11 cellular contexts compared by ENCODE assay signal in the genomic region with DNA sequence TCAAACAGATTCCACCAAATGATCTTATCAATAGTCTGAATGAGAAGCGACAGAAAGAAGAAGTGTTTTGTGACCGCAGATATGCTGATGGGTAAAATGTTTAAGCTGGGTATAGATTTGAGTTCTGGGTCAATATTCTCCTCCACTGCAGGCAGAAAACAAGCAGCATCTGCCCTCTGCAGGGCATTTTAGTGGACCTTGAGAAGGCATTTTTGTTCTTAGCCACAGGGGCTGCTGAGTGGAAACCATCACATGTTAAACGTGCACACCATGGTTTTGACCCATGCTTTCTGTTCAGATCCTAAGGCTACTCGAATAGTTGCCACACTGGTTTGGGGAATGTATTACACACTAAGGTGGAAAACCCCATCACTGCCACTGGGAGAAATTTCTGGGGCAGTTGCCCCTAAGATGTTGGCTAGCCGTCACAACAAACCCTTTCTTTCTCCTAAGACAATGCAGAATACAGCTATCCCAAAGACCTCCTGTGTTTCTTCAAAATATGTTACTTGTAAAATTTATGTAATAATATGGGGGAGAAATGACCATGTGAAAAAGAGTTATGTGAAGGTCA. TPM values are rescaled to one million over a fixed set of nuclear protein-coding genes. Genes with fewer than 3 reads are reported as not detected.
DNase-seq lines count a peak whose midpoint lies in the region; ATAC-seq, FAIRE-seq and TF ChIP-seq lines count a peak whose summit lies in the region.
"Had no signal": no experiment of that assay in that cellular context is flagged by ENCODE, and none has a peak within 500 bp of the region (broad histone marks: within the 10 kb centered on the region; RNA-seq: fewer than 3 reads in every experiment).

No MANE protein-coding gene starts in this region.

- intact Hi-C loops in IMR-90 (cut with micrococcal nuclease): no loop called here
- intact Hi-C loops in esophagus muscularis mucosa (cut with DNase I): no loop called here

- POLR2A ChIA-PET in IMR-90 (lab: Charles Lee; ENCODE audit: unreplicated experiment): no interaction called here

- H3K36me3 ChIP-seq in IMR-90 (ENCODE audit: control insufficient read depth, insufficient read depth, low read length): no peaks in the 10 kb centered on the region
- H3K36me3 ChIP-seq in astrocyte (ENCODE audit: insufficient read depth, low read length): no peaks in the 10 kb centered on the region
- no peaks in the 10 kb centered on the region for H3K36me3 ChIP-seq in liver (ENCODE audit: control insufficient read depth in 4 of 4, insufficient read depth in 3 of 4, low read depth in 1 of 4, low read length in 3 of 4)
- no peaks in the 10 kb centered on the region for H3K36me3 ChIP-seq in esophagus muscularis mucosa
- H3K36me3 ChIP-seq: right atrium auricular region had no signal

- TF ChIP-seq EP300 in esophagus muscularis mucosa (IDR thresholded peaks at IDR 0.05): no peak

- H2AK5ac ChIP-seq in IMR-90 (ENCODE audit: low read depth, low read length): no peak overlapping the region

- H3K79me2 ChIP-seq in astrocyte (ENCODE audit: insufficient read depth, low read length): peaks cover 80% of the 10 kb centered on the region

- no peak for TF ChIP-seq POLR2A in IMR-90 (IDR thresholded peaks at IDR 0.05; ENCODE audit: low read depth, low read length)
- TF ChIP-seq POLR2A in esophagus muscularis mucosa (IDR thresholded peaks at IDR 0.05; ENCODE audit: low read depth): no peak

- H3K27ac ChIP-seq in IMR-90 (ENCODE audit: insufficient read depth, low read length) (no peak overlapping the region), astrocyte (ENCODE audit: low read depth, low read length) (no peak overlapping the region), liver (ENCODE audit: low read depth in 1 of 2, low read length in 2 of 2) (no peak overlapping the region), esophagus muscularis mucosa (replicated peaks in 1 of 4) (no peak overlapping the region)
- H3K27ac ChIP-seq: right atrium auricular region had no signal

- H4K20me1 ChIP-seq in IMR-90 (ENCODE audit: insufficient read depth, low read length) (no peaks in the 10 kb centered on the region; the same call in 1 of the 2 replicates), astrocyte (ENCODE audit: insufficient read depth, low read length) (peaks cover 8% of the 10 kb centered on the region)

- H4K91ac ChIP-seq in IMR-90 (ENCODE audit: insufficient read depth, low read depth, low read length): no peak overlapping the region

- H2BK5ac ChIP-seq in IMR-90 (ENCODE audit: low read depth, low read length, poor library complexity, severe bottlenecking): no peak overlapping the region

- H3K4me1 ChIP-seq in IMR-90 (ENCODE audit: control insufficient read depth, insufficient read depth, low read length) (peaks cover 2% of the 10 kb centered on the region; the same call in 1 of the 2 replicates), astrocyte (ENCODE audit: insufficient read depth, low read length) (peaks cover 11% of the 10 kb centered on the region), liver (ENCODE audit: control insufficient read depth in 4 of 4, insufficient read depth in 4 of 4, low read length in 3 of 4) (peaks cover 10 to 23% (median 17%) of the 10 kb centered on the region in 4 donors), esophagus muscularis mucosa (peaks cover 22 to 41% (median 34%) of the 10 kb centered on the region in 4 donors)

- H3K9me3 ChIP-seq in IMR-90 (ENCODE audit: control insufficient read depth, insufficient read depth, low read length) (peaks cover 3% of the 10 kb centered on the region; the same call in 1 of the 2 replicates), astrocyte (ENCODE audit: insufficient read depth, low read depth, low read length) (no peaks in the 10 kb centered on the region), liver (ENCODE audit: control insufficient read depth in 4 of 4, low read length in 3 of 4) (peaks cover 0 to 2% (median 0%) of the 10 kb centered on the region in 4 donors), esophagus muscularis mucosa (no peaks in the 10 kb centered on the region)
- H3K9me3 ChIP-seq: right atrium auricular region had no signal

- no peak overlapping the region for H4K8ac ChIP-seq in IMR-90 (ENCODE audit: low read depth in 2 of 2, low read length in 2 of 2)

- H3K9ac ChIP-seq in IMR-90 (ENCODE audit: low read depth, low read length): no peak overlapping the region
- peak overlapping the region; percentile 19 for H3K9ac ChIP-seq in astrocyte (ENCODE audit: low read length)
- no peak overlapping the region for H3K9ac ChIP-seq in liver (ENCODE audit: low read depth in 1 of 2, low read length in 2 of 2)

- H3K4me1 Mint-ChIP-seq in astrocyte (ENCODE audit: low read depth, unreplicated experiment): peaks cover 5% of the 10 kb centered on the region

- no peak overlapping the region for H2BK120ac ChIP-seq in IMR-90 (ENCODE audit: low read depth, low read length)

- TF ChIP-seq RAD21 in IMR-90 (IDR thresholded peaks at IDR 0.05; ENCODE audit: low read length): no peak; the same call in 1 of the 2 replicates
- peak; percentile 57 to 70 for TF ChIP-seq RAD21 in liver (IDR thresholded peaks at IDR 0.05)

- H2AFZ ChIP-seq in IMR-90 (replicated peaks; ENCODE audit: low read length, poor library complexity): no peak overlapping the region
- H2AFZ ChIP-seq in astrocyte (ENCODE audit: low read depth, low read length): no peak overlapping the region

- H3K18ac ChIP-seq in IMR-90 (ENCODE audit: low read depth, low read length): no peak overlapping the region

- H3K4me3 ChIP-seq in IMR-90 (ENCODE audit: insufficient read depth, low read depth, low read length): no peak overlapping the region
- H3K4me3 ChIP-seq in astrocyte (ENCODE audit: insufficient read depth, low read depth, low read length): peak overlapping the region; percentile 20
- no peak overlapping the region for H3K4me3 ChIP-seq in liver (ENCODE audit: low read depth in 1 of 3, low read length in 3 of 3)
- H3K4me3 ChIP-seq in esophagus muscularis mucosa: no peak overlapping the region
- H3K4me3 ChIP-seq: right atrium auricular region had no signal

- CTCF ChIA-PET in IMR-90 (lab: Yijun Ruan, JAX): no interaction called here

- no peak for FAIRE-seq in D721Med (lab: Jason Lieb, UNC)
- FAIRE-seq in astrocyte (lab: Jason Lieb, UNC): no peak
- FAIRE-seq: GM18507 had no signal

- BruUV-seq in IMR-90 (replicated peaks; lab: Mats Ljungman, UMichigan): no TSS peak

- H2BK15ac ChIP-seq in IMR-90 (ENCODE audit: low read depth, low read length): no peak overlapping the region

- no peak overlapping the region for H3K23ac ChIP-seq in IMR-90 (ENCODE audit: low read depth, low read length)

- DNase-seq in D721Med (ENCODE audit: insufficient read length, low spot score) (no peak), IMR-90 (peak; percentile 8), astrocyte (ENCODE audit: low read depth) (peak; percentile 79), esophagus muscularis mucosa (ENCODE audit: extremely low spot score) (no peak)
- no peak for DNase-seq in activated CD8-positive, alpha-beta memory T cell treated with anti-CD3 and anti-CD28 coated beads for 24 hours
- DNase-seq: activated CD4-positive, alpha-beta T cell treated with anti-CD3 and anti-CD28 coated beads, Interleukin-2, amount 10 ng/mL, durations not matched to agents 24 days and 14 days had no signal

- H3K14ac ChIP-seq in IMR-90 (replicated peaks; ENCODE audit: low read depth, low read length): no peak overlapping the region

- H3K4ac ChIP-seq in IMR-90 (ENCODE audit: low read depth, low read length): no peak overlapping the region

- H3K27me3 ChIP-seq in IMR-90 (ENCODE audit: control insufficient read depth, insufficient read depth, low read length): peaks cover 84% of the 10 kb centered on the region
- peaks cover 62% of the 10 kb centered on the region for H3K27me3 ChIP-seq in astrocyte (ENCODE audit: insufficient read depth, low read length)
- H3K27me3 ChIP-seq in liver (ENCODE audit: control insufficient read depth in 4 of 4, insufficient read depth in 4 of 4, low read length in 3 of 4): peaks cover 0 to 42% (median 17%) of the 10 kb centered on the region in 4 donors
- peaks cover 7 to 100% (median 92%) of the 10 kb centered on the region in 4 donors for H3K27me3 ChIP-seq in esophagus muscularis mucosa

- H3K27ac Mint-ChIP-seq in astrocyte (ENCODE audit: unreplicated experiment): no peak overlapping the region
- H3K27ac Mint-ChIP-seq: activated CD4-positive, alpha-beta T cell treated with anti-CD3 and anti-CD28 coated beads, Interleukin-2, amount 10 ng/mL, durations not matched to agents 24 days and 14 days had no signal

- no peak overlapping the region for H4K5ac ChIP-seq in IMR-90 (ENCODE audit: low read depth, low read length)

- H3K79me1 ChIP-seq in IMR-90 (ENCODE audit: low read depth in 1 of 2, low read length in 2 of 2): no peaks in the 10 kb centered on the region

- no peaks in the 10 kb centered on the region for H3K9me1 ChIP-seq in IMR-90 (ENCODE audit: insufficient read depth, low read length)

- H3K4me3 Mint-ChIP-seq in astrocyte (ENCODE audit: unreplicated experiment): no peak overlapping the region
- H3K4me3 Mint-ChIP-seq: activated CD4-positive, alpha-beta T cell treated with anti-CD3 and anti-CD28 coated beads, Interleukin-2, amount 10 ng/mL, durations not matched to agents 24 days and 14 days had no signal

- H3K4me2 ChIP-seq in IMR-90 (ENCODE audit: low read depth, low read length): no peak overlapping the region
- peak overlapping the region; percentile 72 for H3K4me2 ChIP-seq in astrocyte (ENCODE audit: low read length)

- H3K56ac ChIP-seq in IMR-90 (ENCODE audit: extremely low read depth, insufficient read depth, low read length): no peak overlapping the region

- peaks cover 3% of the 10 kb centered on the region for H3K9me3 Mint-ChIP-seq in astrocyte (ENCODE audit: unreplicated experiment)
- H3K9me3 Mint-ChIP-seq: activated CD4-positive, alpha-beta T cell treated with anti-CD3 and anti-CD28 coated beads, Interleukin-2, amount 10 ng/mL, durations not matched to agents 24 days and 14 days had no signal

- dilution Hi-C loops in IMR-90 (cut with HindIII; ENCODE audit: low sequenced_read_pairs, unreplicated experiment): no loop called here

- TF ChIP-seq CTCF in D721Med (IDR thresholded peaks at IDR 0.05; ENCODE audit: insufficient read depth, missing control alignments) (peak; percentile 40), IMR-90 (conservative IDR thresholded peaks at IDR 0.05; ENCODE audit: low read depth, low read length) (peak; percentile 29; the same call in 1 of the 2 replicates), astrocyte (IDR thresholded peaks at IDR 0.05; ENCODE audit: insufficient read depth, low read depth, low read length) (peak; percentile 65), liver (IDR thresholded peaks at IDR 0.05; ENCODE audit: low read depth, low read length, missing input control) (peak; percentile 19), esophagus muscularis mucosa (IDR thresholded peaks at IDR 0.05) (no peak)

- WGBS in IMR-90 (ENCODE audit: extremely low coverage in 2 of 2, insufficient read length in 1 of 2), 2 experiments: no CpG with 5 or more reads among the region's 5 CpGs
- WGBS in liver: 24% methylated on average over 5 of the region's 5 CpGs
- WGBS in esophagus muscularis mucosa: 55% methylated on average over 3 of the region's 5 CpGs

- H2AK9ac ChIP-seq in IMR-90 (replicated peaks; ENCODE audit: low read depth, low read length, poor library complexity): no peak overlapping the region

- H3K27me3 Mint-ChIP-seq in astrocyte (ENCODE audit: low read depth, unreplicated experiment): peaks cover 64% of the 10 kb centered on the region

- peak; percentile 30; the same call in 1 of the 2 replicates for ATAC-seq in IMR-90 (ENCODE audit: low read depth)
- no peak for ATAC-seq in HG02884 (IDR thresholded peaks at IDR 0.05; ENCODE audit: unreplicated experiment)
- no peak for ATAC-seq in esophagus mucosa

- in situ Hi-C loops in IMR-90 (cut with MboI; ENCODE audit: low sequenced_read_pairs): loop anchor here (10.0 kb wide), 1 partner anchor 1345 kb away; no protein-coding TSS in a partner anchor

- H2BK20ac ChIP-seq in IMR-90 (ENCODE audit: low read depth, low read length): no peak overlapping the region

- H3K36me3 Mint-ChIP-seq in astrocyte (ENCODE audit: low read depth, unreplicated experiment): no peaks in the 10 kb centered on the region

RNA-seq across cellular contexts. Expression of a gene that starts 5.5 kb away (rescaled TPM):
- total RNA-seq in IMR-90 (2012; rRNA removed) (not detected in 2 replicates), astrocyte (1.9 and 2.1 TPM in 2 replicates), liver (not detected), esophagus muscularis mucosa (not detected), esophagus mucosa (not detected)
- polyA plus RNA-seq in IMR-90 (2012; rRNA removed) (not detected in 2 replicates), liver (not detected)
- not detected in 2 replicates for polyA plus RNA-seq in IMR-90 (2012; cell fraction: cytosol; rRNA removed)
- not detected in 2 replicates for polyA plus RNA-seq in IMR-90 (2012; cell fraction: nucleus; rRNA removed; ENCODE audit: low replicate concordance)
- total RNA-seq: activated CD4-positive, alpha-beta T cell treated with anti-CD3 and anti-CD28 coated beads, Interleukin-2, amount 10 ng/mL, durations not matched to agents 24 days and 14 days; right atrium auricular region had no signal

Comparison
In these comparisons a context has a peak if more than half of its experiments do, and no peak if none do; other contexts are left out.
1. DNase-seq: peak in IMR-90 (single experiment) and astrocyte (single experiment); none in D721Med (single experiment), esophagus muscularis mucosa (single experiment) and activated CD8-positive, alpha-beta memory T cell treated with anti-CD3 and anti-CD28 coated beads for 24 hours (single experiment).
2. CTCF ChIP-seq: peak in D721Med (single experiment), IMR-90 (single experiment), astrocyte (single experiment) and liver (single experiment); none in esophagus muscularis mucosa (0 of 3).